In genomic region chr3:138862924-138863775, GRCh38 we compare ENCODE assay signal across 8 cellular contexts. TPM values are rescaled to one million over a fixed set of nuclear protein-coding genes. Genes with fewer than 3 reads are reported as not detected.
DNase-seq lines count a peak whose midpoint lies in the region; ATAC-seq, FAIRE-seq and TF ChIP-seq lines count a peak whose summit lies in the region.

No MANE protein-coding gene starts in this region.

- peak overlapping the region; percentile 30 for H3K4me3 Mint-ChIP-seq in type B pancreatic cell

- no peaks in the 10 kb centered on the region for H3K27me3 Mint-ChIP-seq in type B pancreatic cell

- peak; percentile 95 for ATAC-seq in HepG2
- no peak for ATAC-seq in HG03457 (IDR thresholded peaks at IDR 0.05; ENCODE audit: unreplicated experiment)

- CTCF ChIA-PET in HepG2 (lab: Yijun Ruan, JAX; ENCODE audit: low intra/inter-chr PET ratio, low total read pairs): interaction anchor here (0.8 kb wide), 1 partner anchor 28 kb away, joined by 3 read pairs; the partner anchor contains the start of gene PIK3CB

- H3K4me2 ChIP-seq in HepG2 (ENCODE audit: low read depth, low read length): peak overlapping the region; percentile 89

- in situ Hi-C loops in HepG2 (cut with HindIII; ENCODE audit: extremely low pct_ligation_motif_present, low pct_unique_long_range_greater_than_20kb): no loop called here

- peak; percentile 41; the same call in 1 of the 2 replicates for TF ChIP-seq RAD21 in HepG2 (CRISPR knock-in tag; IDR thresholded peaks at IDR 0.05)

- intact Hi-C loops in HepG2 (cut with micrococcal nuclease; ENCODE audit: unreplicated experiment): loop anchor here (1.0 to 2.0 kb wide), 3 partner anchors 14 to 52 kb away; partner anchors contain the start of gene PIK3CB

- no TSS peak for BruUV-seq in HepG2 (replicated peaks; lab: Mats Ljungman, UMichigan)

- POLR2A ChIA-PET in HepG2 (lab: Yijun Ruan, JAX): interaction anchor here (0.8 to 5.8 kb wide), 29 partner anchors 10 to 384 kb away, joined by 3 to 82 read pairs (median 6); partner anchors contain the start of genes CEP70, FAIM and PIK3CB

- no peaks in the 10 kb centered on the region for H3K36me3 Mint-ChIP-seq in type B pancreatic cell

- peak overlapping the region; percentile 72 for H3K9ac ChIP-seq in HepG2 (ENCODE audit: insufficient read depth, low read depth, low read length)

- peak overlapping the region; percentile 49 for H2AFZ ChIP-seq in HepG2 (ENCODE audit: low read length)

- TF ChIP-seq POLR2A in H54 (IDR thresholded peaks at IDR 0.05; ENCODE audit: low read depth, low read length): no peak
- TF ChIP-seq POLR2A in HepG2 (IDR thresholded peaks at IDR 0.05; ENCODE audit: insufficient read depth in 1 of 2, low read depth in 2 of 2, low read length in 2 of 2): peak; percentile 65 to 70

- peaks cover 72% of the 10 kb centered on the region for H3K4me1 ChIP-seq in HepG2 (ENCODE audit: insufficient read depth, low read length)

- peak overlapping the region; percentile 93 for H3K27ac ChIP-seq in HepG2 (ENCODE audit: extremely low read length, insufficient read depth, low read length)

- H4K20me1 ChIP-seq in HepG2 (ENCODE audit: insufficient read depth, low read length): no peaks in the 10 kb centered on the region

- H3K4me3 ChIP-seq in bronchial epithelial cell (ENCODE audit: low read depth, low read length): no peak overlapping the region
- peak overlapping the region; percentile 6 to 45 (median 11); a peak in 3 of 6 replicates for H3K4me3 ChIP-seq in HepG2 (replicated peaks in 1 of 3; ENCODE audit: insufficient read depth in 1 of 3, low read depth in 2 of 3, low read length in 3 of 3)

- TF ChIP-seq CTCF in bronchial epithelial cell (IDR thresholded peaks at IDR 0.05; ENCODE audit: insufficient read depth, low read length, severe bottlenecking) (no peak), HepG2 (CRISPR knock-in tag; IDR thresholded peaks at IDR 0.05) (peak; percentile 58), type B pancreatic cell (conservative IDR thresholded peaks at IDR 0.05) (no peak)

- H3K27ac Mint-ChIP-seq in type B pancreatic cell: peak overlapping the region; percentile 80

- H3K36me3 ChIP-seq in bronchial epithelial cell (ENCODE audit: control insufficient read depth, insufficient read depth, low read length) (no peaks in the 10 kb centered on the region), HepG2 (replicated peaks in 1 of 2; ENCODE audit: control insufficient read depth in 1 of 2, insufficient read depth in 2 of 2, low read length in 2 of 2) (no peaks in the 10 kb centered on the region)

- WGBS in HepG2 (ENCODE audit: low lambda C conversion rate): under 1% methylated on average over 8 of the region's 11 CpGs

- peak; percentile 39 to 90; a peak in 3 of 4 replicates for TF ChIP-seq EP300 in HepG2 (IDR thresholded peaks at IDR 0.05; ENCODE audit: low read depth in 2 of 2, low read length in 2 of 2)
- peak; percentile 84 for TF ChIP-seq EP300 in HepG2 (CRISPR knock-in tag; IDR thresholded peaks at IDR 0.05; ENCODE audit: borderline replicate concordance)

- H3K79me2 ChIP-seq in HepG2 (ENCODE audit: insufficient read depth, low read length): no peaks in the 10 kb centered on the region

- peak; percentile 83 for FAIRE-seq in H54 (lab: Jason Lieb, UNC)
- peak; percentile 47 for FAIRE-seq in bronchial epithelial cell (lab: Jason Lieb, UNC)
- peak; percentile 99 for FAIRE-seq in HepG2 (lab: Jason Lieb, UNC)

- H3K9me3 Mint-ChIP-seq in type B pancreatic cell: no peaks in the 10 kb centered on the region

- peaks cover 18% of the 10 kb centered on the region for H3K4me1 Mint-ChIP-seq in type B pancreatic cell (ENCODE audit: unreplicated experiment)

- H3K9me3 ChIP-seq in HepG2 (ENCODE audit: low read length): no peaks in the 10 kb centered on the region

- DNase-seq in H54 (ENCODE audit: insufficient read length, low spot score): peak; percentile 65
- DNase-seq in NCI-H2227 treated with DMSO at 0.1 percent for 48 hours (lab: John Stamatoyannopoulos, UW): peak; percentile 15
- DNase-seq in bronchial epithelial cell (ENCODE audit: low read depth): peak; percentile 97
- DNase-seq in HepG2 (ENCODE audit: low spot score): peak; percentile 97
- no peak for DNase-seq in type B pancreatic cell (ENCODE audit: extremely low spot score, unreplicated experiment)
- DNase-seq in activated CD4-positive, CD25-positive, alpha-beta regulatory T cell treated with anti-CD3 and anti-CD28 coated beads, Interleukin-2, amount 50 U/mL, for 72 hours: no peak
- DNase-seq in stimulated activated CD4-positive, alpha-beta T cell treated with anti-CD3 and anti-CD28 coated beads, Interleukin-4, amount 100 ng/mL, for 1 hour: no peak

- H3K27me3 ChIP-seq in bronchial epithelial cell (ENCODE audit: control insufficient read depth, insufficient read depth, low read length): no peaks in the 10 kb centered on the region
- no peaks in the 10 kb centered on the region for H3K27me3 ChIP-seq in HepG2 (ENCODE audit: control insufficient read depth in 1 of 2, insufficient read depth in 2 of 2, low read length in 2 of 2)

TF ChIP-seq in HepG2, 621 proteins besides CTCF, POLR2A, EP300 and RAD21 (continues in another document):
- TF ChIP-seq ZUFSP (CRISPR knock-in tag; IDR thresholded peaks at IDR 0.05; ENCODE audit: borderline replicate concordance): no peak

RNA-seq across cellular contexts. Expression of gene PIK3CB, which starts 28.4 kb away (rescaled TPM):
- total RNA-seq in bronchial epithelial cell (11.3 and 15.0 TPM in 2 replicates), HepG2 (2016; rRNA removed; fragmentation: Illumina TruSeq; extraction: Trizol) (6.6 and 18.6 TPM in 2 replicates), type B pancreatic cell (ENCODE audit: low replicate concordance) (14.8 and 16.7 TPM in 2 replicates)
- 6.5 and 9.2 TPM in 2 replicates for total RNA-seq in HepG2 (2016; cell fraction: cytosol; rRNA removed; fragmentation: Illumina TruSeq; extraction: Trizol; ENCODE audit: low read depth)
- total RNA-seq in HepG2 (2016; cell fraction: insoluble cytoplasmic fraction; rRNA removed; fragmentation: Illumina TruSeq; extraction: Trizol): 6.4 and 18.1 TPM in 2 replicates
- total RNA-seq in HepG2 (2016; cell fraction: membrane; rRNA removed; fragmentation: Illumina TruSeq; extraction: Trizol): 13.7 and 13.9 TPM in 2 replicates
- total RNA-seq in HepG2 (2016; cell fraction: nucleus; rRNA removed; fragmentation: Illumina TruSeq; extraction: Trizol): 12.3 and 14.6 TPM in 2 replicates
- polyA plus RNA-seq in HepG2 (2011; rRNA removed): 18.7 and 23.8 TPM in 2 replicates
- 10.9 and 18.4 TPM in 2 replicates for polyA plus RNA-seq in HepG2 (2011; cell fraction: cytosol; rRNA removed)
- polyA plus RNA-seq in HepG2 (2011; cell fraction: nucleus; rRNA removed): 13.0 and 17.3 TPM in 2 replicates
- 47.5 and 53.4 TPM in 2 replicates for polyA plus RNA-seq in HepG2 (2012)
- polyA plus RNA-seq in HepG2 (2016; cell fraction: cytosol; fragmentation: Illumina TruSeq; extraction: Trizol; ENCODE audit: low read depth): 2.2 and 2.4 TPM in 2 replicates
- polyA plus RNA-seq in HepG2 (2016; cell fraction: insoluble cytoplasmic fraction; fragmentation: Illumina TruSeq; extraction: Trizol; ENCODE audit: low read depth): 23.5 TPM in 2 replicates
- polyA plus RNA-seq in HepG2 (2016; cell fraction: membrane; fragmentation: Illumina TruSeq; extraction: Trizol; ENCODE audit: low read depth): 7.7 and 9.3 TPM in 2 replicates
- 13.6 and 13.7 TPM in 2 replicates for polyA plus RNA-seq in HepG2 (2016; cell fraction: nucleus; fragmentation: Illumina TruSeq; extraction: Trizol; ENCODE audit: insufficient read depth, low read depth)
- polyA minus RNA-seq in HepG2 (2011; rRNA and poly(A)+ RNA removed; ENCODE audit: low replicate concordance): 9.4 and 18.8 TPM in 2 replicates
- polyA minus RNA-seq in HepG2 (2011; cell fraction: cytosol; rRNA and poly(A)+ RNA removed): 29.0 and 40.8 TPM in 2 replicates
- polyA minus RNA-seq in HepG2 (2011; cell fraction: nucleus; rRNA and poly(A)+ RNA removed): 74.0 and 78.9 TPM in 2 replicates

Comparison
In these comparisons a context has a peak if more than half of its experiments do, and no peak if none do; other contexts are left out.
1. DNase-seq: peak in H54 (single experiment), NCI-H2227 treated with DMSO at 0.1 percent for 48 hours (single experiment), bronchial epithelial cell (single experiment) and HepG2 (single experiment); none in type B pancreatic cell (single experiment), activated CD4-positive, CD25-positive, alpha-beta regulatory T cell treated with anti-CD3 and anti-CD28 coated beads, Interleukin-2, amount 50 U/mL, for 72 hours (single experiment) and stimulated activated CD4-positive, alpha-beta T cell treated with anti-CD3 and anti-CD28 coated beads, Interleukin-4, amount 100 ng/mL, for 1 hour (single experiment).